ENCODE assay signal across 23 cellular contexts in the genomic region with DNA sequence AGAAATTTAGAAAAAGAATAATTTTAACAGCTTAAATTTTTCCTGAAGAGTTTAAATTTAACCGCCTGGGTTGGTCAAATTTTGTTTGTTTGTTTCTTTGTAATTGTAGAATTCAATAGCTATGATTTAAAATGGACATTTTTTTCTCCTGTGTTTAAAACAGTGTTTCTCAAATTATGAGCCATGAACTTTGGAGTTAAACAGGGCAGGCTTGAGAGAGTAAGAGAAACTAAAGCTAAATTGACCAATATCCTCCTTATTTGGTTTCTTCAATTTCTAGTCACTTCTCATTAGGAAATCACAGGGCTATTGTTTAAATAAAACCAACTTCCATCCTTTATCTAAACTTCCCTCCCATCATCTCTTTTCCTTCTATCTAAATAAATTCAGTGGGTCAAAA.
"Had no signal": no experiment of that assay in that cellular context is flagged by ENCODE, and none has a peak within 500 bp of the region (broad histone marks: within the 10 kb centered on the region; RNA-seq: fewer than 3 reads in every experiment).

No MANE protein-coding gene starts in this region.

- H3K27ac ChIP-seq: adrenal gland, suprapubic skin had no signal

- H3K36me3 ChIP-seq: adrenal gland had no signal

- H3K4me3 ChIP-seq: adrenal gland, ascending aorta, lung, stomach, suprapubic skin, transverse colon had no signal

- H3K36me3 Mint-ChIP-seq: activated naive CD4-positive, alpha-beta T cell treated with anti-CD3 and anti-CD28 coated beads, Interleukin-2, amount 50 U/mL, for 72 hours; immature natural killer cell; stimulated activated effector memory CD8-positive, alpha-beta T cell treated with anti-CD3 and anti-CD28 coated beads, Interleukin-12 subunit alpha, Interleukin-12 subunit beta, amount 100 ng/mL, for 72 hours had no signal

- ATAC-seq: activated naive CD4-positive, alpha-beta T cell treated with anti-CD3 and anti-CD28 coated beads, Interleukin-2, amount 50 U/mL, for 72 hours; activated T-helper 17 cell treated with anti-CD3 and anti-CD28 coated beads, Interleukin-2, amount 50 U/mL, for 72 hours; left lobe of liver; naive thymus-derived CD4-positive, alpha-beta T cell; stimulated activated effector memory CD8-positive, alpha-beta T cell treated with anti-CD3 and anti-CD28 coated beads, Interleukin-12 subunit alpha, Interleukin-12 subunit beta, amount 100 ng/mL, for 72 hours had no signal

- H3K9me3 Mint-ChIP-seq: activated naive CD4-positive, alpha-beta T cell treated with anti-CD3 and anti-CD28 coated beads, Interleukin-2, amount 50 U/mL, for 72 hours; activated T-helper 17 cell treated with anti-CD3 and anti-CD28 coated beads, Interleukin-2, amount 50 U/mL, for 72 hours; neural crest cell; stimulated activated effector memory CD8-positive, alpha-beta T cell treated with anti-CD3 and anti-CD28 coated beads, Interleukin-12 subunit alpha, Interleukin-12 subunit beta, amount 100 ng/mL, for 72 hours had no signal

- H3K4me1 ChIP-seq: adrenal gland, suprapubic skin, transverse colon had no signal

- H3K27me3 ChIP-seq: adrenal gland, ascending aorta, stomach, suprapubic skin, transverse colon had no signal

- H3K27ac Mint-ChIP-seq: activated naive CD4-positive, alpha-beta T cell treated with anti-CD3 and anti-CD28 coated beads, Interleukin-2, amount 50 U/mL, for 72 hours; activated T-cell treated with anti-CD3 and anti-CD28 coated beads, Interleukin-2, amount 50 U/mL, for 24 hours; activated T-helper 17 cell treated with anti-CD3 and anti-CD28 coated beads, Interleukin-2, amount 50 U/mL, for 72 hours; immature natural killer cell; naive thymus-derived CD4-positive, alpha-beta T cell; stimulated activated effector memory CD8-positive, alpha-beta T cell treated with anti-CD3 and anti-CD28 coated beads, Interleukin-12 subunit alpha, Interleukin-12 subunit beta, amount 100 ng/mL, for 72 hours had no signal

- H3K4me3 Mint-ChIP-seq: activated T-cell treated with anti-CD3 and anti-CD28 coated beads, Interleukin-2, amount 50 U/mL, for 24 hours; activated T-helper 17 cell treated with anti-CD3 and anti-CD28 coated beads, Interleukin-2, amount 50 U/mL, for 72 hours; immature natural killer cell; naive thymus-derived CD4-positive, alpha-beta T cell; neural crest cell; stimulated activated effector memory CD8-positive, alpha-beta T cell treated with anti-CD3 and anti-CD28 coated beads, Interleukin-12 subunit alpha, Interleukin-12 subunit beta, amount 100 ng/mL, for 72 hours had no signal

- H3K4me1 Mint-ChIP-seq: immature natural killer cell, neural crest cell had no signal

- H3K9me3 ChIP-seq: adrenal gland, ascending aorta, stomach, suprapubic skin, transverse colon had no signal

- DNase-seq: activated CD4-positive, alpha-beta T cell treated with anti-CD3 and anti-CD28 coated beads for 1 hour; activated CD4-positive, alpha-beta T cell treated with anti-CD3 and anti-CD28 coated beads, Interleukin-2, amount 50 U/mL, for 1 hour; activated CD8-positive, alpha-beta memory T cell treated with anti-CD3 and anti-CD28 coated beads, Interleukin-2, amount 50 U/mL, for 4 hours; activated T-cell treated with anti-CD3 and anti-CD28 coated beads, Interleukin-2, amount 50 U/mL, for 24 hours; adrenal gland; cerebellar nuclear complex; cortex of kidney; immature natural killer cell; naive thymus-derived CD4-positive, alpha-beta T cell; occipital lobe; stimulated activated CD4-positive, alpha-beta T cell treated with anti-CD3 and anti-CD28 coated beads, Interleukin-1b, Interleukin-23, amount 100 ng/mL, for 48 hours; stomach; T-helper 1 cell; T-helper 9 cell; transverse colon had no signal
